In the genomic region with DNA sequence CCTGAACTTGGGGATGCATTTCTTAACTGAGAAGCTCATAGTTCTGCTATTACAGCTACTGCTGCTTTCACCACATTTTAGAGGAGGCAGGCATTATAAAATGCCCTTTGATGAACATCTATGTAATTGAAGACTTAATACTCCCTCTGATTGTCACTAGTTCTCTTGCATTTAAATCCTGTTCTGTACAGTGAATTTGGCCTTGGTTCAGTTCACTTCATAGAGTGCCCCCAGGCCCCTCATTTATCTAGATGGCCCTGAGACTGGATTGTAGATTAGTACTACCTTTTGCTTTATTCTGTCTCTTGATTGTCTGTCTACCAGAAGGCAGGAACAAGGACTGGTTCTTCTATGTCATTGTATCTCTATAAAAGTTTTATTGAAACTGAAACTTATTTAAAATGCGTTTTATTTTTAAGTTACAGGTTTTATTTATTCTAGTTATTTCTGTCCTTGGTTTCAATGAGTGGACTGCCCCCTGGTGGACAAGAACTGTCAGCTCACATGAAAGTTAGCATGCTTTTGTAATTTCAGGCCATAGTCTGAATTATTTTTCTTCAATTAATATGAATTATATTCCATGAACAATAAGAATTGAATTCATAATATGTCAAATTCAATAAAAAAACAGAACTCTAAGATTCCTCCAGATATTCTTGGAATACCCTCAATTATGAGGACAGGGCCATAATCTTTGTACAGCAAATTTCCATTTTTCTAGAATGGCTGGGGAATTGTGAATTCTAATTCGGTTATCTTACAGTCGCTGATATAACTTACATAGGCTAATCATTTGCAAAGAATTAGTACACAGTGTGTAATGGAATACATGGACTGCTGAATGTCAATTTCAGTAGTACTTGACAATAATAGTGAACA, we compare ENCODE assay signal across 8 cellular contexts. TPM values are rescaled to one million over a fixed set of nuclear protein-coding genes. Genes with fewer than 3 reads are reported as not detected.
DNase-seq lines count a peak whose midpoint lies in the region; ATAC-seq and TF ChIP-seq lines count a peak whose summit lies in the region.

No MANE protein-coding gene starts in this region.

- H3K79me1 ChIP-seq in mesenchymal stem cell (replicated peaks; ENCODE audit: low read length, poor library complexity, severe bottlenecking): no peaks in the 10 kb centered on the region

- no peaks in the 10 kb centered on the region for H3K79me2 ChIP-seq in PC-3 (ENCODE audit: low read length)

- H2AFZ ChIP-seq in PC-3 (ENCODE audit: low read length) (no peak overlapping the region), mesenchymal stem cell (ENCODE audit: low read depth, low read length) (no peak overlapping the region)

- no peak overlapping the region for H3K18ac ChIP-seq in mesenchymal stem cell (ENCODE audit: low read depth in 1 of 2, low read length in 2 of 2)

- no peak overlapping the region for H2BK120ac ChIP-seq in mesenchymal stem cell (ENCODE audit: low read depth, low read length)

- H3K9me2 ChIP-seq in PC-3 (replicated peaks; ENCODE audit: low read length): no peaks in the 10 kb centered on the region

- no peak overlapping the region for H2BK5ac ChIP-seq in mesenchymal stem cell (ENCODE audit: low read depth, low read length, poor library complexity, severe bottlenecking)

- peak; percentile 33 for DNase-seq in GM13977 (ENCODE audit: low spot score)
- DNase-seq in PC-3: peak; percentile 62
- peak in 1 of 2 donors; percentile 50 for DNase-seq in breast epithelium (ENCODE audit: low spot score in 2 of 2)
- DNase-seq in mesenchymal stem cell: peak; percentile 56
- DNase-seq in NCI-H1048 (lab: John Stamatoyannopoulos, UW): no peak
- DNase-seq in GF-D8 (lab: John Stamatoyannopoulos, UW): no peak
- DNase-seq in GDM1 (lab: John Stamatoyannopoulos, UW): no peak

- H3K14ac ChIP-seq in mesenchymal stem cell (ENCODE audit: low read length in 2 of 2): no peak overlapping the region

- TF ChIP-seq CTCF in C4-2B (conservative IDR thresholded peaks at IDR 0.05): peak; percentile 88
- peak; percentile 80 for TF ChIP-seq CTCF in GM13977 (IDR thresholded peaks at IDR 0.05; ENCODE audit: extremely low read depth, insufficient read depth, missing control alignments)
- TF ChIP-seq CTCF in PC-3 (conservative IDR thresholded peaks at IDR 0.05; ENCODE audit: low read depth, low read length): peak; percentile 85
- peak; percentile 45 to 63 (median 59) for TF ChIP-seq CTCF in breast epithelium (IDR thresholded peaks at IDR 0.05)

- H3K4me2 ChIP-seq in PC-3 (ENCODE audit: low read length) (no peak overlapping the region), mesenchymal stem cell (ENCODE audit: low read length, poor library complexity, severe bottlenecking) (no peak overlapping the region)

- intact Hi-C loops in PC-3 (cut with micrococcal nuclease): loop anchor here (1.0 to 10.0 kb wide), 2 partner anchors 195 to 603 kb away; no protein-coding TSS in a partner anchor
- intact Hi-C loops in breast epithelium (cut with DNase I; ENCODE audit: low total_unique reads): loop anchor here (10.0 kb wide), 2 partner anchors 473 to 633 kb away; a partner anchor contains a TSS

- H3K27me3 ChIP-seq in PC-3 (ENCODE audit: low read length) (no peaks in the 10 kb centered on the region), breast epithelium (peaks cover 0 to 3% of the 10 kb centered on the region in 2 donors), mesenchymal stem cell (ENCODE audit: control insufficient read depth in 1 of 2, insufficient read depth in 1 of 2, low read length in 2 of 2) (peaks cover 58 to 60% of the 10 kb centered on the region in 2 experiments)

- ATAC-seq in PC-3: no peak

- no peaks in the 10 kb centered on the region for H3F3A ChIP-seq in PC-3 (ENCODE audit: low read length, unreplicated experiment)

- H3K4me3 ChIP-seq in PC-3 (ENCODE audit: low read length) (no peak overlapping the region), breast epithelium (no peak overlapping the region), mesenchymal stem cell (ENCODE audit: insufficient read depth in 1 of 2, low read depth in 1 of 2, low read length in 2 of 2) (no peak overlapping the region)

- no peak overlapping the region for H2BK12ac ChIP-seq in mesenchymal stem cell (ENCODE audit: low read length in 2 of 2)

- WGBS in mesenchymal stem cell: no CpG with 5 or more reads among the region's 3 CpGs

- no peak overlapping the region for H3K23ac ChIP-seq in mesenchymal stem cell (ENCODE audit: low read length in 2 of 2)

- H3K36me3 ChIP-seq in PC-3 (ENCODE audit: low read depth, low read length) (no peaks in the 10 kb centered on the region), breast epithelium (no peaks in the 10 kb centered on the region), mesenchymal stem cell (ENCODE audit: control insufficient read depth in 1 of 2, insufficient read depth in 2 of 2, low read depth in 1 of 2, low read length in 2 of 2) (no peaks in the 10 kb centered on the region)

- H3K9ac ChIP-seq in PC-3 (ENCODE audit: low read length): no peak overlapping the region
- no peak overlapping the region for H3K9ac ChIP-seq in mesenchymal stem cell (ENCODE audit: low read length)

- no peak overlapping the region for H4K91ac ChIP-seq in mesenchymal stem cell (ENCODE audit: low read length)

- no peak overlapping the region for H4K8ac ChIP-seq in mesenchymal stem cell (ENCODE audit: low read length)

- H2AK5ac ChIP-seq in mesenchymal stem cell (ENCODE audit: low read length, severe bottlenecking): no peak overlapping the region

- H3K4ac ChIP-seq in mesenchymal stem cell (ENCODE audit: low read depth in 1 of 2, low read length in 2 of 2): no peak overlapping the region

- in situ Hi-C loops in GM13977 (cut with MboI; ENCODE audit: low pct_unique_long_range_greater_than_20kb, low sequenced_read_pairs, unreplicated experiment): loop anchor here (10.0 to 25.0 kb wide), 2 partner anchors 203 to 601 kb away; no protein-coding TSS in a partner anchor

- no peak for TF ChIP-seq POLR2A in breast epithelium (IDR thresholded peaks at IDR 0.05)

- no peaks in the 10 kb centered on the region for H4K20me1 ChIP-seq in PC-3 (ENCODE audit: low read length)

- POLR2A ChIA-PET in PC-3 (lab: Charles Lee; ENCODE audit: unreplicated experiment): interaction anchor here (0.6 kb wide), 1 partner anchor 362 kb away, joined by 5 read pairs; no protein-coding TSS in a partner anchor

- H3K9me3 ChIP-seq in PC-3 (ENCODE audit: low read length) (no peaks in the 10 kb centered on the region), breast epithelium (no peaks in the 10 kb centered on the region), mesenchymal stem cell (ENCODE audit: control insufficient read depth, low read length) (no peaks in the 10 kb centered on the region)

- CTCF ChIA-PET in PC-3 (lab: Charles Lee): interaction anchor here (0.7 kb wide), 1 partner anchor 206 kb away, joined by 3 read pairs; no protein-coding TSS in a partner anchor

- peaks cover 15% of the 10 kb centered on the region for H3K4me1 ChIP-seq in PC-3 (ENCODE audit: insufficient read depth, low read length)
- no peaks in the 10 kb centered on the region for H3K4me1 ChIP-seq in breast epithelium
- no peaks in the 10 kb centered on the region for H3K4me1 ChIP-seq in mesenchymal stem cell (ENCODE audit: control insufficient read depth, insufficient read depth, low read depth, low read length)

- H3K27ac ChIP-seq in C4-2B (no peak overlapping the region), PC-3 (ENCODE audit: low read length) (no peak overlapping the region), breast epithelium (no peak overlapping the region), mesenchymal stem cell (ENCODE audit: low read length, poor library complexity, severe bottlenecking) (no peak overlapping the region)

- BruUV-seq in PC-3 (replicated peaks; lab: Mats Ljungman, UMichigan): no TSS peak

- H2BK15ac ChIP-seq in mesenchymal stem cell (ENCODE audit: low read depth, poor library complexity, severe bottlenecking): no peak overlapping the region

RNA-seq across cellular contexts. Expression of a gene that starts 47.2 kb away (rescaled TPM):
- 70.3 and 97.4 TPM in 2 replicates for total RNA-seq in PC-3 (2014; rRNA removed)
- 10 to 100 TPM; 35.7 to 52.7 (median 42.0) TPM for total RNA-seq in breast epithelium
- 49.6 TPM for polyA plus RNA-seq in mesenchymal stem cell (2013, experiment 1 of 2)
- 49.8 TPM for polyA plus RNA-seq in mesenchymal stem cell (2013, experiment 2 of 2)

Comparison
In these comparisons a context has a peak if more than half of its experiments do, and no peak if none do; other contexts are left out.
1. DNase-seq: peak in GM13977 (single experiment), PC-3 (single experiment) and mesenchymal stem cell (single experiment); none in NCI-H1048 (single experiment), GF-D8 (single experiment) and GDM1 (single experiment).
2. Peak in every context shown above with its lines, with median percentiles within 50 percentile points of each other: CTCF ChIP-seq.